ENCODE assay signal across 25 cellular contexts in genomic region chr19:47380559-47380958, GRCh38. TPM values are rescaled to one million over a fixed set of nuclear protein-coding genes. Genes with fewer than 3 reads are reported as not detected.
DNase-seq lines count a peak whose midpoint lies in the region; ATAC-seq, FAIRE-seq and TF ChIP-seq lines count a peak whose summit lies in the region.
"Had no signal": no experiment of that assay in that cellular context is flagged by ENCODE, and none has a peak within 500 bp of the region (broad histone marks: within the 10 kb centered on the region; RNA-seq: fewer than 3 reads in every experiment).

No MANE protein-coding gene starts in this region.

- H3K27ac ChIP-seq in HepG2 (ENCODE audit: extremely low read length, insufficient read depth, low read length), result no peak overlapping the region
- no peak overlapping the region for H3K27ac ChIP-seq in right lobe of liver
- H3K27ac ChIP-seq in HEK293 (ENCODE audit: extremely low read depth, low read depth, low read length), result no peak overlapping the region
- no peak overlapping the region for H3K27ac ChIP-seq in ovary
- H3K27ac ChIP-seq: A549, C4-2B had no signal

- no peak for TF ChIP-seq RAD21 in HepG2 (CRISPR knock-in tag; IDR thresholded peaks at IDR 0.05)

- no peaks in the 10 kb centered on the region for H3K27me3 ChIP-seq in HepG2 (ENCODE audit: control insufficient read depth in 1 of 2, insufficient read depth in 2 of 2, low read length in 2 of 2)
- H3K27me3 ChIP-seq in right lobe of liver, result no peaks in the 10 kb centered on the region
- H3K27me3 ChIP-seq in ovary, result no peaks in the 10 kb centered on the region

- no peak for TF ChIP-seq CTCF in HepG2 (CRISPR knock-in tag; IDR thresholded peaks at IDR 0.05)
- TF ChIP-seq CTCF in right lobe of liver (IDR thresholded peaks at IDR 0.05), result no peak
- TF ChIP-seq CTCF in HEK293 (tag by site-specific recombination; IDR thresholded peaks at IDR 0.05), result no peak
- no peak for TF ChIP-seq CTCF in ovary (IDR thresholded peaks at IDR 0.05)

- 0 out of 2 replicates have a peak, but pooled peaks cover 3% of the 10 kb centered on the region for H4K20me1 ChIP-seq in HepG2 (ENCODE audit: insufficient read depth, low read length)

- CTCF ChIA-PET in HepG2 (lab: Yijun Ruan, JAX; ENCODE audit: low intra/inter-chr PET ratio, low total read pairs), result no interaction called here
- CTCF ChIA-PET in HEK293 (lab: Yijun Ruan, JAX), result interaction anchor here (2.1 kb wide), 1 partner anchor 10 kb away, joined by 13 read pairs; no protein-coding TSS in a partner anchor

- 95% methylated on average over 6 of the region's 6 CpGs for WGBS in HepG2 (ENCODE audit: low lambda C conversion rate)
- WGBS in right lobe of liver (ENCODE audit: insufficient coverage, low coverage, low lambda C conversion rate, missing lambda C conversion rate), result 100% methylated on average over 1 of the region's 6 CpGs
- WGBS in ovary, 3 donors, result 62 to 83% (median 65%) methylated on average over 6 of the region's 6 CpGs

- H3K4me2 ChIP-seq in HepG2 (ENCODE audit: low read depth, low read length), result no peak overlapping the region
- H3K4me2 ChIP-seq: A549 had no signal

- no peak overlapping the region for H3K4me3 ChIP-seq in HepG2 (replicated peaks in 1 of 3; ENCODE audit: insufficient read depth in 1 of 3, low read depth in 2 of 3, low read length in 3 of 3)
- no peak overlapping the region for H3K4me3 ChIP-seq in right lobe of liver
- no peak overlapping the region for H3K4me3 ChIP-seq in HEK293 (ENCODE audit: low read depth, low read length)
- H3K4me3 ChIP-seq in ovary, result no peak overlapping the region
- H3K4me3 ChIP-seq: A549 had no signal

- no peaks in the 10 kb centered on the region for H3K27me3 Mint-ChIP-seq in effector memory CD8-positive, alpha-beta T cell
- H3K27me3 Mint-ChIP-seq: IgD-negative memory B cell had no signal

- no peaks in the 10 kb centered on the region for H3K79me2 ChIP-seq in HepG2 (ENCODE audit: insufficient read depth, low read length)

- no peak overlapping the region for H2AFZ ChIP-seq in HepG2 (ENCODE audit: low read length)

- TF ChIP-seq POLR2A in HepG2 (IDR thresholded peaks at IDR 0.05; ENCODE audit: insufficient read depth in 1 of 2, low read depth in 2 of 2, low read length in 2 of 2), result no peak
- TF ChIP-seq POLR2A in right lobe of liver (IDR thresholded peaks at IDR 0.05), result no peak
- TF ChIP-seq POLR2A in ovary (IDR thresholded peaks at IDR 0.05), result no peak
- no peak for TF ChIP-seq POLR2A in H54 (IDR thresholded peaks at IDR 0.05; ENCODE audit: low read depth, low read length)

- FAIRE-seq in HepG2 (lab: Jason Lieb, UNC) (no peak), H54 (lab: Jason Lieb, UNC) (no peak)
- FAIRE-seq: A549, GM19239 had no signal

- H3K9me3 ChIP-seq in HepG2 (ENCODE audit: low read length) (no peaks in the 10 kb centered on the region), right lobe of liver (no peaks in the 10 kb centered on the region), HEK293 (ENCODE audit: control insufficient read depth, insufficient read depth, low read depth, low read length) (no peaks in the 10 kb centered on the region), ovary (no peaks in the 10 kb centered on the region)
- H3K9me3 ChIP-seq: A549 had no signal

- H3K4me1 Mint-ChIP-seq in effector memory CD8-positive, alpha-beta T cell (ENCODE audit: low read depth in 2 of 2), result peaks cover 28 to 29% of the 10 kb centered on the region in 2 donors

- H3K36me3 ChIP-seq in HepG2 (replicated peaks in 1 of 2; ENCODE audit: control insufficient read depth in 1 of 2, insufficient read depth in 2 of 2, low read length in 2 of 2), result peaks cover 29 to 51% of the 10 kb centered on the region in 2 experiments
- H3K36me3 ChIP-seq in right lobe of liver, result peaks cover 0 to 38% (median 8%) of the 10 kb centered on the region in 4 donors
- peaks cover 13 to 63% of the 10 kb centered on the region in 2 experiments for H3K36me3 ChIP-seq in HEK293 (ENCODE audit: control insufficient read depth in 2 of 2, insufficient read depth in 1 of 2, low read length in 2 of 2)
- peaks cover 3% of the 10 kb centered on the region for H3K36me3 ChIP-seq in ovary

- H3K9ac ChIP-seq in HepG2 (ENCODE audit: insufficient read depth, low read depth, low read length), result no peak overlapping the region

- ATAC-seq in HepG2 (no peak), right lobe of liver (no peak), GM21576 (IDR thresholded peaks at IDR 0.05; ENCODE audit: unreplicated experiment) (no peak)
- no peak for ATAC-seq in effector memory CD8-positive, alpha-beta T cell (replicated peaks)
- ATAC-seq: PC-3 had no signal

- BruUV-seq in HepG2 (replicated peaks; lab: Mats Ljungman, UMichigan), result no TSS peak

- intact Hi-C loops in HepG2 (cut with micrococcal nuclease; ENCODE audit: unreplicated experiment), result no loop called here
- intact Hi-C loops in right lobe of liver (cut with DNase I), result no loop called here
- intact Hi-C loops in ovary (cut with DNase I), result no loop called here

- no peaks in the 10 kb centered on the region for H3K9me3 Mint-ChIP-seq in effector memory CD8-positive, alpha-beta T cell
- H3K9me3 Mint-ChIP-seq: HFFc6, IgD-negative memory B cell had no signal

- DNase-seq in HepG2 (ENCODE audit: low spot score) (no peak), right lobe of liver (no peak), ovary (no peak), H54 (ENCODE audit: insufficient read length, low spot score) (no peak)
- no peak for DNase-seq in effector memory CD8-positive, alpha-beta T cell
- DNase-seq: AML-193; Calu3; DMS153; DND-41; HFFc6; NCI-H1105 treated with DMSO at 0.1 percent for 48 hours; NCI-H2029; NCI-H446; NCI-H524 treated with DMSO at 0.1 percent for 48 hours; NCI-H82; NK-92 treated with Interleukin-12 subunit alpha and Interleukin-12 subunit beta, amount 100 ng/mL, for 24 hours; PC-3; T-helper 1 cell had no signal

- in situ Hi-C loops in HepG2 (cut with HindIII; ENCODE audit: extremely low pct_ligation_motif_present, low pct_unique_long_range_greater_than_20kb), result no loop called here

- TF ChIP-seq EP300 in HepG2 (IDR thresholded peaks at IDR 0.05; ENCODE audit: low read depth in 2 of 2, low read length in 2 of 2) (no peak), HepG2 (CRISPR knock-in tag; IDR thresholded peaks at IDR 0.05; ENCODE audit: borderline replicate concordance) (no peak), ovary (IDR thresholded peaks at IDR 0.05) (no peak)

- peaks cover 14% of the 10 kb centered on the region for H3K36me3 Mint-ChIP-seq in effector memory CD8-positive, alpha-beta T cell (ENCODE audit: insufficient read depth)

- H3K4me1 ChIP-seq in HepG2 (ENCODE audit: insufficient read depth, low read length), result no peaks in the 10 kb centered on the region
- H3K4me1 ChIP-seq in right lobe of liver, result peaks cover 0 to 13% (median 3%) of the 10 kb centered on the region in 4 donors
- no peaks in the 10 kb centered on the region; the same call in 1 of the 2 replicates for H3K4me1 ChIP-seq in HEK293 (ENCODE audit: control insufficient read depth, insufficient read depth, low read length)
- H3K4me1 ChIP-seq in ovary (ENCODE audit: insufficient read depth), result no peaks in the 10 kb centered on the region

- peak overlapping the region; percentile 58 to 85 for H3K27ac Mint-ChIP-seq in effector memory CD8-positive, alpha-beta T cell
- H3K27ac Mint-ChIP-seq: HFFc6 had no signal

- POLR2A ChIA-PET in HepG2 (lab: Yijun Ruan, JAX) (no interaction called here), HEK293 (lab: Yijun Ruan, JAX) (interaction anchor here (1.2 kb wide), 1 partner anchor 32 kb away, joined by 3 read pairs; the partner anchor contains the start of gene DHX34)

- H3K4me3 Mint-ChIP-seq in effector memory CD8-positive, alpha-beta T cell, result peak overlapping the region in 1 of 2 donors; percentile 22
- H3K4me3 Mint-ChIP-seq: HFFc6, IgD-negative memory B cell had no signal

RNA-seq across cellular contexts. Expression of gene DHX34, which starts 31.4 kb away (rescaled TPM):
- total RNA-seq in HepG2 (2016; rRNA removed; fragmentation: Illumina TruSeq; extraction: Trizol) (8.0 and 12.0 TPM in 2 replicates), right lobe of liver (10 to 100 TPM in 1 of 6 experiments, 1 to 10 TPM in 5; 5.2 to 11.9 (median 8.7) TPM), ovary (10 to 100 TPM; 14.1 to 21.3 (median 17.7) TPM)
- total RNA-seq in HepG2 (2016; cell fraction: cytosol; rRNA removed; fragmentation: Illumina TruSeq; extraction: Trizol; ENCODE audit: low read depth), result 11.3 and 11.4 TPM in 2 replicates
- 6.8 and 12.8 TPM in 2 replicates for total RNA-seq in HepG2 (2016; cell fraction: insoluble cytoplasmic fraction; rRNA removed; fragmentation: Illumina TruSeq; extraction: Trizol)
- 8.6 and 9.9 TPM in 2 replicates for total RNA-seq in HepG2 (2016; cell fraction: membrane; rRNA removed; fragmentation: Illumina TruSeq; extraction: Trizol)
- total RNA-seq in HepG2 (2016; cell fraction: nucleus; rRNA removed; fragmentation: Illumina TruSeq; extraction: Trizol), result 12.8 and 13.1 TPM in 2 replicates
- polyA plus RNA-seq in HepG2 (2011; rRNA removed) (9.2 and 12.5 TPM in 2 replicates), ovary (10 to 100 TPM in 1 of 2 donors, 1 to 10 TPM in 1; 2.6 to 13.9 TPM)
- polyA plus RNA-seq in HepG2 (2011; cell fraction: cytosol; rRNA removed), result 4.0 and 5.9 TPM in 2 replicates
- 50.6 and 52.9 TPM in 2 replicates for polyA plus RNA-seq in HepG2 (2011; cell fraction: nucleus; rRNA removed)
- polyA plus RNA-seq in HepG2 (2012), result 6.5 and 9.0 TPM in 2 replicates
- 2.1 and 2.4 TPM in 2 replicates for polyA plus RNA-seq in HepG2 (2016; cell fraction: cytosol; fragmentation: Illumina TruSeq; extraction: Trizol; ENCODE audit: low read depth)
- polyA plus RNA-seq in HepG2 (2016; cell fraction: insoluble cytoplasmic fraction; fragmentation: Illumina TruSeq; extraction: Trizol; ENCODE audit: low read depth), result 6.9 and 11.0 TPM in 2 replicates
- 3.7 and 4.3 TPM in 2 replicates for polyA plus RNA-seq in HepG2 (2016; cell fraction: membrane; fragmentation: Illumina TruSeq; extraction: Trizol; ENCODE audit: low read depth)
- 28.7 and 30.5 TPM in 2 replicates for polyA plus RNA-seq in HepG2 (2016; cell fraction: nucleus; fragmentation: Illumina TruSeq; extraction: Trizol; ENCODE audit: insufficient read depth, low read depth)
- 18.8 and 19.4 TPM in 2 replicates for polyA minus RNA-seq in HepG2 (2011; rRNA and poly(A)+ RNA removed; ENCODE audit: low replicate concordance)
- polyA minus RNA-seq in HepG2 (2011; cell fraction: cytosol; rRNA and poly(A)+ RNA removed), result 3.9 and 7.7 TPM in 2 replicates
- 16.0 and 18.4 TPM in 2 replicates for polyA minus RNA-seq in HepG2 (2011; cell fraction: nucleus; rRNA and poly(A)+ RNA removed)

RNA-seq across cellular contexts. Expression of gene MEIS3, which starts 38.8 kb away (rescaled TPM):
- total RNA-seq in HepG2 (2016; rRNA removed; fragmentation: Illumina TruSeq; extraction: Trizol) (0.09 and 1.2 TPM in 2 replicates), right lobe of liver (1 to 10 TPM in 1 of 6 experiments, under 1 TPM in 5; 0.53 to 1.6 (median 0.77) TPM), ovary (10 to 100 TPM; 13.3 to 30.6 (median 18.7) TPM)
- total RNA-seq in HepG2 (2016; cell fraction: cytosol; rRNA removed; fragmentation: Illumina TruSeq; extraction: Trizol; ENCODE audit: low read depth), result 1.1 and 1.5 TPM in 2 replicates
- total RNA-seq in HepG2 (2016; cell fraction: insoluble cytoplasmic fraction; rRNA removed; fragmentation: Illumina TruSeq; extraction: Trizol), result not detected in 2 replicates
- total RNA-seq in HepG2 (2016; cell fraction: membrane; rRNA removed; fragmentation: Illumina TruSeq; extraction: Trizol), result 0.52 and 0.62 TPM in 2 replicates
- not detected in 2 replicates for total RNA-seq in HepG2 (2016; cell fraction: nucleus; rRNA removed; fragmentation: Illumina TruSeq; extraction: Trizol)
- polyA plus RNA-seq in HepG2 (2011; rRNA removed) (0.70 and 0.94 TPM in 2 replicates), ovary (10 to 100 TPM in 1 of 2 donors, 1 to 10 TPM in 1; 7.2 to 18.6 TPM)
- 0.39 and 0.59 TPM in 2 replicates for polyA plus RNA-seq in HepG2 (2011; cell fraction: cytosol; rRNA removed)
- 2.3 and 2.8 TPM in 2 replicates for polyA plus RNA-seq in HepG2 (2011; cell fraction: nucleus; rRNA removed)
- polyA plus RNA-seq in HepG2 (2012), result 0.25 and 0.93 TPM in 2 replicates
- 0.09 and 0.23 TPM in 2 replicates for polyA plus RNA-seq in HepG2 (2016; cell fraction: cytosol; fragmentation: Illumina TruSeq; extraction: Trizol; ENCODE audit: low read depth)
- not detected in 2 replicates for polyA plus RNA-seq in HepG2 (2016; cell fraction: insoluble cytoplasmic fraction; fragmentation: Illumina TruSeq; extraction: Trizol; ENCODE audit: low read depth)
- polyA plus RNA-seq in HepG2 (2016; cell fraction: membrane; fragmentation: Illumina TruSeq; extraction: Trizol; ENCODE audit: low read depth), result 0.41 and 0.55 TPM in 2 replicates
- 0.29 TPM in 1 of 2 replicates, not detected in the other for polyA plus RNA-seq in HepG2 (2016; cell fraction: nucleus; fragmentation: Illumina TruSeq; extraction: Trizol; ENCODE audit: insufficient read depth, low read depth)
- polyA minus RNA-seq in HepG2 (2011; rRNA and poly(A)+ RNA removed; ENCODE audit: low replicate concordance), result 0.82 and 12.4 TPM in 2 replicates
- 0.69 and 0.70 TPM in 2 replicates for polyA minus RNA-seq in HepG2 (2011; cell fraction: cytosol; rRNA and poly(A)+ RNA removed)
- 0.50 and 0.64 TPM in 2 replicates for polyA minus RNA-seq in HepG2 (2011; cell fraction: nucleus; rRNA and poly(A)+ RNA removed)
- polyA plus RNA-seq: IgD-negative memory B cell had no signal

RNA-seq across cellular contexts. Expression of gene C5AR2, which starts 48.6 kb away (rescaled TPM):
- total RNA-seq in HepG2 (2016; rRNA removed; fragmentation: Illumina TruSeq; extraction: Trizol) (0.09 TPM in 1 of 2 replicates, not detected in the other), right lobe of liver (1 to 10 TPM; 1.1 to 6.6 (median 3.7) TPM), ovary (1 to 10 TPM in 6 of 7 donors, under 1 TPM in 1; 0.51 to 3.9 (median 1.3) TPM)
- not detected in 2 replicates for total RNA-seq in HepG2 (2016; cell fraction: cytosol; rRNA removed; fragmentation: Illumina TruSeq; extraction: Trizol; ENCODE audit: low read depth)
- total RNA-seq in HepG2 (2016; cell fraction: insoluble cytoplasmic fraction; rRNA removed; fragmentation: Illumina TruSeq; extraction: Trizol), result not detected in 2 replicates
- 0.07 TPM in 1 of 2 replicates, not detected in the other for total RNA-seq in HepG2 (2016; cell fraction: membrane; rRNA removed; fragmentation: Illumina TruSeq; extraction: Trizol)
- total RNA-seq in HepG2 (2016; cell fraction: nucleus; rRNA removed; fragmentation: Illumina TruSeq; extraction: Trizol), result not detected in 2 replicates
- polyA plus RNA-seq in HepG2 (2011; rRNA removed) (0.24 and 0.26 TPM in 2 replicates), ovary (1 to 10 TPM in 1 of 2 donors, under 1 TPM in 1; 0.41 to 1.1 TPM)
- 0.18 and 0.28 TPM in 2 replicates for polyA plus RNA-seq in HepG2 (2011; cell fraction: cytosol; rRNA removed)
- polyA plus RNA-seq in HepG2 (2011; cell fraction: nucleus; rRNA removed), result 0.50 and 0.66 TPM in 2 replicates
- 0.20 and 0.30 TPM in 2 replicates for polyA plus RNA-seq in HepG2 (2012)
- polyA plus RNA-seq in HepG2 (2016; cell fraction: cytosol; fragmentation: Illumina TruSeq; extraction: Trizol; ENCODE audit: low read depth), result not detected in 2 replicates
- not detected in 2 replicates for polyA plus RNA-seq in HepG2 (2016; cell fraction: insoluble cytoplasmic fraction; fragmentation: Illumina TruSeq; extraction: Trizol; ENCODE audit: low read depth)
- not detected in 2 replicates for polyA plus RNA-seq in HepG2 (2016; cell fraction: membrane; fragmentation: Illumina TruSeq; extraction: Trizol; ENCODE audit: low read depth)
- polyA plus RNA-seq in HepG2 (2016; cell fraction: nucleus; fragmentation: Illumina TruSeq; extraction: Trizol; ENCODE audit: insufficient read depth, low read depth), result not detected in 2 replicates
- polyA minus RNA-seq in HepG2 (2011; rRNA and poly(A)+ RNA removed; ENCODE audit: low replicate concordance), result 0.48 and 6.7 TPM in 2 replicates
- 0.10 and 0.18 TPM in 2 replicates for polyA minus RNA-seq in HepG2 (2011; cell fraction: cytosol; rRNA and poly(A)+ RNA removed)
- 0.25 TPM in 1 of 2 replicates, not detected in the other for polyA minus RNA-seq in HepG2 (2011; cell fraction: nucleus; rRNA and poly(A)+ RNA removed)
- total RNA-seq: PC-3, SK-MEL-5 had no signal

Comparison
In these comparisons a context has a peak if more than half of its experiments do, and no peak if none do; other contexts are left out.
1. RNA of gene MEIS3, which starts 38.8 kb away (total RNA-seq): 13.3 to 30.6 TPM in ovary; 0.53 to 1.6 TPM in right lobe of liver and 0.09 to 1.5 TPM in HepG2; every median in the first group is over 4 times any median in the second.
2. Of the 63 proteins assayed by ChIP-seq in both HepG2 and HEK293: peak only in HepG2: none; only in HEK293: PRDM10 and ZNF280D; in both: none; in neither: 61.